8 cellular contexts compared by ENCODE assay signal in genomic region chr13:19601749-19602725, GRCh38. TPM values are rescaled to one million over a fixed set of nuclear protein-coding genes. Genes with fewer than 3 reads are reported as not detected.
DNase-seq lines count a peak whose midpoint lies in the region; ATAC-seq and TF ChIP-seq lines count a peak whose summit lies in the region.

No MANE protein-coding gene starts in this region.

- no peaks in the 10 kb centered on the region for H3K4me1 ChIP-seq in HUES48 (ENCODE audit: control insufficient read depth, insufficient read depth, low read length)

- TF ChIP-seq CTCF in choroid plexus epithelial cell (conservative IDR thresholded peaks at IDR 0.05; ENCODE audit: low read depth, low read length) (no peak), lower leg skin (IDR thresholded peaks at IDR 0.05) (no peak)

- H3K27ac ChIP-seq in HUES48 (ENCODE audit: low read depth, low read length): no peak overlapping the region

- H3K4me1 Mint-ChIP-seq in T-cell: peaks cover 0 to 5% (median 2%) of the 10 kb centered on the region in 3 donors
- H3K4me1 Mint-ChIP-seq in stimulated activated naive CD8-positive, alpha-beta T cell treated with anti-CD3 and anti-CD28 coated beads, Interleukin-15, Interleukin-2, amounts not matched to agents 100 ng/mL and 50 ng/mL, for 24 hours (ENCODE audit: low read depth): no peaks in the 10 kb centered on the region

- peak; percentile 77 for DNase-seq in DMS 273 (lab: John Stamatoyannopoulos, UW; ENCODE audit: unreplicated experiment)
- no peak for DNase-seq in DMS 273 treated with DMSO at 0.1 percent for 48 hours (lab: John Stamatoyannopoulos, UW)
- DNase-seq in T-cell: peak in 20 of 34 experiments; percentile 5 to 35 (median 16)
- peak; percentile 41 for DNase-seq in choroid plexus epithelial cell (ENCODE audit: low read depth)
- DNase-seq in lower leg skin (ENCODE audit: low spot score in 2 of 2): peak in 1 of 2 donors; percentile 83

- H3K4me3 ChIP-seq in HUES48 (ENCODE audit: low read depth, low read length): peak overlapping the region; percentile 66
- H3K4me3 ChIP-seq in choroid plexus epithelial cell (ENCODE audit: low read depth, low read length): peak overlapping the region; percentile 67
- peak overlapping the region; percentile 16 for H3K4me3 ChIP-seq in lower leg skin (ENCODE audit: low read depth, poor library complexity, severe bottlenecking)

- ATAC-seq in GM21515 (IDR thresholded peaks at IDR 0.05; ENCODE audit: unreplicated experiment) (peak; percentile 82), T-cell (replicated peaks in 1 of 4) (peak; percentile 69 to 87 (median 82))

- H3K27me3 ChIP-seq in HUES48 (ENCODE audit: control insufficient read depth, insufficient read depth, low read length): peaks cover 28% of the 10 kb centered on the region

- H3K9ac ChIP-seq in HUES48 (ENCODE audit: low read depth, low read length): peak overlapping the region; percentile 13

- H3K27ac Mint-ChIP-seq in T-cell: no peak overlapping the region
- peak overlapping the region; percentile 40 for H3K27ac Mint-ChIP-seq in stimulated activated naive CD8-positive, alpha-beta T cell treated with anti-CD3 and anti-CD28 coated beads, Interleukin-15, Interleukin-2, amounts not matched to agents 100 ng/mL and 50 ng/mL, for 24 hours

- peaks cover 0 to 9% (median 6%) of the 10 kb centered on the region in 3 donors for H3K9me3 Mint-ChIP-seq in T-cell
- peaks cover 9% of the 10 kb centered on the region for H3K9me3 Mint-ChIP-seq in stimulated activated naive CD8-positive, alpha-beta T cell treated with anti-CD3 and anti-CD28 coated beads, Interleukin-15, Interleukin-2, amounts not matched to agents 100 ng/mL and 50 ng/mL, for 24 hours

- peaks cover 34% of the 10 kb centered on the region for H3K9me3 ChIP-seq in HUES48 (ENCODE audit: control insufficient read depth, insufficient read depth, low read length)

- CTCF ChIA-PET in T-cell (lab: Charles Lee): interaction anchor here (0.6 kb wide), 2 partner anchors 20 to 206 kb away, joined by 3 read pairs; no protein-coding TSS in a partner anchor

- H3K36me3 Mint-ChIP-seq in T-cell: peaks cover 4% of the 10 kb centered on the region
- peaks cover 22% of the 10 kb centered on the region for H3K36me3 Mint-ChIP-seq in stimulated activated naive CD8-positive, alpha-beta T cell treated with anti-CD3 and anti-CD28 coated beads, Interleukin-15, Interleukin-2, amounts not matched to agents 100 ng/mL and 50 ng/mL, for 24 hours (ENCODE audit: low read depth)

- intact Hi-C loops in lower leg skin (cut with DNase I; ENCODE audit: low total_unique reads): no loop called here

- H3K27me3 Mint-ChIP-seq in T-cell: peaks cover 46 to 56% of the 10 kb centered on the region in 2 donors
- H3K27me3 Mint-ChIP-seq in stimulated activated naive CD8-positive, alpha-beta T cell treated with anti-CD3 and anti-CD28 coated beads, Interleukin-15, Interleukin-2, amounts not matched to agents 100 ng/mL and 50 ng/mL, for 24 hours: peaks cover 52% of the 10 kb centered on the region

- peak overlapping the region; percentile 43 to 52 (median 51) for H3K4me3 Mint-ChIP-seq in T-cell
- peak overlapping the region; percentile 72 for H3K4me3 Mint-ChIP-seq in stimulated activated naive CD8-positive, alpha-beta T cell treated with anti-CD3 and anti-CD28 coated beads, Interleukin-15, Interleukin-2, amounts not matched to agents 100 ng/mL and 50 ng/mL, for 24 hours

- POLR2A ChIA-PET in T-cell (lab: Charles Lee): interaction anchor here in 1 of 2 donors (0.6 kb wide), 1 partner anchor 8 kb away, joined by 4 read pairs; no protein-coding TSS in a partner anchor

- 2 to 3% methylated on average over 32 to 93 of the region's 108 CpGs for WGBS in lower leg skin, 2 donors

- TF ChIP-seq POLR2A in lower leg skin (IDR thresholded peaks at IDR 0.05): no peak

- H3K36me3 ChIP-seq in HUES48 (ENCODE audit: control insufficient read depth, insufficient read depth, low read length): no peaks in the 10 kb centered on the region

RNA-seq across cellular contexts. Expression of gene MPHOSPH8, which starts 31.4 kb away (rescaled TPM):
- 10 to 100 TPM; 64.5 to 91.3 (median 84.1) TPM for total RNA-seq in T-cell
- total RNA-seq in lower leg skin: 10 to 100 TPM; 18.6 to 30.1 (median 25.6) TPM

RNA-seq across cellular contexts. Expression of gene TPTE2, which starts 40.7 kb away (rescaled TPM):
- total RNA-seq in T-cell: not detected
- not detected for total RNA-seq in lower leg skin

Comparison
In these comparisons a context has a peak if more than half of its experiments do, and no peak if none do; other contexts are left out.
1. H3K4me3 ChIP-seq: peak in every context shown above with its lines; median percentile 67 in choroid plexus epithelial cell; 66 in HUES48; 16 in lower leg skin.